Comparison of ENCODE assay signal across 9 cellular contexts in the genomic region with DNA sequence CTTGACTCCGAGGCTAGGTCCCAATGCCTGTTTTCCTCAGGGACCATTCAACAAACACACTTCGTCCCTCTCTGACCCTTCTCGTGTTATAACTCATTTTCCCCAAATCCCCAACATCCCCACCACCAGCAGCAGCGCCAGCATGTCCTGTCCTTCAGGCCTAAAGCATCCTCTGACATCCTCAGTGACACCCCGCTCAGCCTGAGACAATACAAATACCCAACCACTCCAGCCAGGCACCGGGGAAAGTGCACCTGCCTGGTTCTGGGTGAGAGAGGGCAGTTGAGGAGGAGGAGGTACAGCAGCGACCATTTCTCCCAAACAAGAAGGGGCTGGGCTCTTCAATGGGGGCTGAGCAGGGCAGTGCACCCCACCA. TPM values are rescaled to one million over a fixed set of nuclear protein-coding genes. Genes with fewer than 3 reads are reported as not detected.
A peak's percentile ranks its signal among the peaks of the same experiment; 100 is the strongest.
DNase-seq lines count a peak whose midpoint lies in the region; ATAC-seq and TF ChIP-seq lines count a peak whose summit lies in the region.
"Had no signal": no experiment of that assay in that cellular context is flagged by ENCODE, and none has a peak within 500 bp of the region (broad histone marks: within the 10 kb centered on the region; RNA-seq: fewer than 3 reads in every experiment).

No MANE protein-coding gene starts in this region.

- H3K27ac ChIP-seq in dorsolateral prefrontal cortex = peak overlapping the region; percentile 54 to 100 (median 97)

- peak overlapping the region; percentile 98 to 100 (median 99) for H3K27ac Mint-ChIP-seq in CD14-positive monocyte
- H3K27ac Mint-ChIP-seq in neural crest cell (ENCODE audit: unreplicated experiment) = peak overlapping the region; percentile 36

- peaks cover 29 to 31% of the 10 kb centered on the region in 2 donors for H3K36me3 Mint-ChIP-seq in CD14-positive monocyte
- H3K36me3 Mint-ChIP-seq in neural crest cell (ENCODE audit: low read depth) = no peaks in the 10 kb centered on the region

- peaks cover 6% of the 10 kb centered on the region for H3K36me3 ChIP-seq in MG63

- intact Hi-C loops in CD14-positive monocyte (cut with micrococcal nuclease) (loop anchor here in 1 of 2 donors (10.0 kb wide), 1 partner anchor 751 kb away; a partner anchor contains a TSS), dorsolateral prefrontal cortex (cut with DNase I) (loop anchor here (5.0 kb wide), 2 partner anchors 59 to 196 kb away; a partner anchor contains a TSS)

- H3K4me1 Mint-ChIP-seq in CD14-positive monocyte (peaks cover 52% of the 10 kb centered on the region), neural crest cell (peaks cover 57% of the 10 kb centered on the region)

- TF ChIP-seq CTCF in CD14-positive monocyte (IDR thresholded peaks at IDR 0.05) (no peak), dorsolateral prefrontal cortex (IDR thresholded peaks at IDR 0.05 in 54 of 56, conservative IDR thresholded peaks at IDR 0.05 in 2 of 56; ENCODE audit: low read depth in 1 of 56, partially characterized antibody in 56 of 56) (no peak), neural crest cell (conservative IDR thresholded peaks at IDR 0.05) (no peak)

- H3K4me3 ChIP-seq in MG63 (peak overlapping the region; percentile 34), dorsolateral prefrontal cortex (peak overlapping the region in 53 of 59 donors; percentile 11 to 99 (median 35))

- peaks cover 0 to 4% (median 0%) of the 10 kb centered on the region in 3 donors for H3K27me3 Mint-ChIP-seq in CD14-positive monocyte (ENCODE audit: low read depth in 3 of 3)
- peaks cover 6% of the 10 kb centered on the region for H3K27me3 Mint-ChIP-seq in neural crest cell (ENCODE audit: low read depth)

- H3K4me3 Mint-ChIP-seq in CD14-positive monocyte (peak overlapping the region; percentile 88), neural crest cell (peak overlapping the region; percentile 99)

- H3K9me3 ChIP-seq in MG63 = no peaks in the 10 kb centered on the region

- H3K9me3 Mint-ChIP-seq in CD14-positive monocyte = peaks cover 0 to 5% (median 0%) of the 10 kb centered on the region in 7 donors
- H3K9me3 Mint-ChIP-seq in neural crest cell = no peaks in the 10 kb centered on the region

- no peak for ATAC-seq in GM18502 (IDR thresholded peaks at IDR 0.05; ENCODE audit: poor library complexity, unreplicated experiment)
- no peak for ATAC-seq in HG02970 (IDR thresholded peaks at IDR 0.05; ENCODE audit: low FRiP score, unreplicated experiment)

- DNase-seq in CD14-positive monocyte (ENCODE audit: low spot score) (no peak), MG63 (no peak), dorsolateral prefrontal cortex (no peak), neural crest cell (ENCODE audit: low read depth, low spot score) (no peak), SK-N-DZ (ENCODE audit: low spot score) (no peak), NCI-H1930 (lab: John Stamatoyannopoulos, UW) (no peak)
- DNase-seq: activated CD4-positive, alpha-beta T cell treated with anti-CD3 and anti-CD28 coated beads for 1 hour had no signal

- H3K27me3 ChIP-seq in MG63 (no peaks in the 10 kb centered on the region), dorsolateral prefrontal cortex (no peaks in the 10 kb centered on the region)

RNA-seq across cellular contexts. Expression of a gene that starts 4.7 kb away (rescaled TPM):
- polyA plus RNA-seq in CD14-positive monocyte = 1 to 10 TPM in 1 of 2 donors, under 1 TPM in 1; 0.28 to 1.3 TPM
- 0.07 and 1.4 TPM in 2 replicates for total RNA-seq in MG63 (2014; rRNA removed; shearing (Covaris generic); ENCODE audit: low replicate concordance)
- total RNA-seq in dorsolateral prefrontal cortex = 10 to 100 TPM; 32.2 to 70.3 (median 43.0) TPM
- total RNA-seq in neural crest cell = 24.7 and 26.9 TPM in 2 replicates
- 11.7 and 14.7 TPM in 2 replicates for polyA plus RNA-seq in SK-N-DZ (2014; cell fraction: cytosol; rRNA removed)
- polyA plus RNA-seq in SK-N-DZ (2014; cell fraction: nucleus; rRNA removed) = 20.9 and 41.2 TPM in 2 replicates

RNA-seq across cellular contexts. Expression of a gene that starts 58.9 kb away (rescaled TPM):
- polyA plus RNA-seq in CD14-positive monocyte = 1 to 10 TPM; 3.0 to 3.5 TPM
- 7.8 and 9.6 TPM in 2 replicates for total RNA-seq in MG63 (2014; rRNA removed; shearing (Covaris generic); ENCODE audit: low replicate concordance)
- total RNA-seq in dorsolateral prefrontal cortex (100 to 1,000 TPM in 115 of 120 experiments, 10 to 100 TPM in 5; 82.4 to 230 (median 136) TPM), neural crest cell (92.1 and 102 TPM in 2 replicates)
- polyA plus RNA-seq in SK-N-DZ (2014; cell fraction: cytosol; rRNA removed) = 65.9 and 101 TPM in 2 replicates
- 779 and 911 TPM in 2 replicates for polyA plus RNA-seq in SK-N-DZ (2014; cell fraction: nucleus; rRNA removed)

RNA-seq across cellular contexts. Expression of a gene that starts 59.9 kb away (rescaled TPM):
- 1 to 10 TPM; 8.1 to 9.3 TPM for polyA plus RNA-seq in CD14-positive monocyte
- total RNA-seq in MG63 (2014; rRNA removed; shearing (Covaris generic); ENCODE audit: low replicate concordance) = 26.6 and 30.9 TPM in 2 replicates
- total RNA-seq in dorsolateral prefrontal cortex (10 to 100 TPM; 16.4 to 33.3 (median 23.0) TPM), neural crest cell (50.2 and 50.5 TPM in 2 replicates)
- 59.8 and 70.3 TPM in 2 replicates for polyA plus RNA-seq in SK-N-DZ (2014; cell fraction: cytosol; rRNA removed)
- polyA plus RNA-seq in SK-N-DZ (2014; cell fraction: nucleus; rRNA removed) = 75.9 and 86.6 TPM in 2 replicates

Comparison
In these comparisons a context has a peak if more than half of its experiments do, and no peak if none do; other contexts are left out.
1. RNA of a gene that starts 4.7 kb away (total RNA-seq): 32.2 to 70.3 TPM in dorsolateral prefrontal cortex and 24.7 to 26.9 TPM in neural crest cell; 0.07 to 1.4 TPM in MG63; every median in the first group is over 10 times any median in the second.